In genomic region chr1:112637257-112638108, GRCh38 we compare ENCODE assay signal across 11 cellular contexts. TPM values are rescaled to one million over a fixed set of nuclear protein-coding genes. Genes with fewer than 3 reads are reported as not detected.
DNase-seq lines count a peak whose midpoint lies in the region; ATAC-seq, FAIRE-seq and TF ChIP-seq lines count a peak whose summit lies in the region.
"Had no signal": no experiment of that assay in that cellular context is flagged by ENCODE, and none has a peak within 500 bp of the region (broad histone marks: within the 10 kb centered on the region; RNA-seq: fewer than 3 reads in every experiment).

No MANE protein-coding gene starts in this region.

- peaks cover 44% of the 10 kb centered on the region for H3K4me1 ChIP-seq in CD4-positive, CD25-positive, alpha-beta regulatory T cell (ENCODE audit: control insufficient read depth, insufficient read depth, low read length, poor library complexity, severe bottlenecking)

- H3K4me3 Mint-ChIP-seq in CD4-positive, CD25-positive, alpha-beta regulatory T cell = peak overlapping the region in 3 of 4 donors; percentile 52 to 57 (median 56)
- H3K4me3 Mint-ChIP-seq in naive B cell = peak overlapping the region in 2 of 8 donors; percentile 8 to 10
- H3K4me3 Mint-ChIP-seq: stimulated activated naive CD8-positive, alpha-beta T cell treated with anti-CD3 and anti-CD28 coated beads, Interleukin-15, Interleukin-2, amounts not matched to agents 100 ng/mL and 50 ng/mL, for 24 hours had no signal

- peak overlapping the region; percentile 29 to 85 (median 82) for H3K27ac Mint-ChIP-seq in CD4-positive, CD25-positive, alpha-beta regulatory T cell
- H3K27ac Mint-ChIP-seq in naive B cell = peak overlapping the region; percentile 26 to 95 (median 74)

- no peaks in the 10 kb centered on the region for H3K27me3 Mint-ChIP-seq in CD4-positive, CD25-positive, alpha-beta regulatory T cell
- H3K27me3 Mint-ChIP-seq in naive B cell = no peaks in the 10 kb centered on the region
- H3K27me3 Mint-ChIP-seq: stimulated activated naive CD8-positive, alpha-beta T cell treated with anti-CD3 and anti-CD28 coated beads, Interleukin-15, Interleukin-2, amounts not matched to agents 100 ng/mL and 50 ng/mL, for 24 hours had no signal

- CTCF ChIA-PET in RWPE1 (lab: Yijun Ruan, JAX) = no interaction called here

- H3K36me3 ChIP-seq in CD4-positive, CD25-positive, alpha-beta regulatory T cell (ENCODE audit: control insufficient read depth, insufficient read depth, low read length) = peaks cover 4% of the 10 kb centered on the region

- H3K9me3 ChIP-seq in CD4-positive, CD25-positive, alpha-beta regulatory T cell (ENCODE audit: control insufficient read depth in 2 of 2, low read length in 2 of 2) = no peaks in the 10 kb centered on the region

- no peaks in the 10 kb centered on the region for H3K9me3 Mint-ChIP-seq in CD4-positive, CD25-positive, alpha-beta regulatory T cell
- no peaks in the 10 kb centered on the region for H3K9me3 Mint-ChIP-seq in naive B cell
- H3K9me3 Mint-ChIP-seq: stimulated activated naive CD8-positive, alpha-beta T cell treated with anti-CD3 and anti-CD28 coated beads, Interleukin-15, Interleukin-2, amounts not matched to agents 100 ng/mL and 50 ng/mL, for 24 hours had no signal

- H3K36me3 Mint-ChIP-seq in CD4-positive, CD25-positive, alpha-beta regulatory T cell = peaks cover 21% of the 10 kb centered on the region
- H3K36me3 Mint-ChIP-seq in naive B cell = peaks cover 9 to 14% of the 10 kb centered on the region in 2 donors

- ATAC-seq in CD4-positive, CD25-positive, alpha-beta regulatory T cell (ENCODE audit: low read depth in 2 of 2) = no peak
- ATAC-seq in naive B cell (ENCODE audit: low read depth in 2 of 2) (no peak), HG03175 (IDR thresholded peaks at IDR 0.05; ENCODE audit: unreplicated experiment) (no peak)

- peak overlapping the region; percentile 77 for H3K27ac ChIP-seq in CD4-positive, CD25-positive, alpha-beta regulatory T cell (ENCODE audit: insufficient read depth, low read length, poor library complexity, severe bottlenecking)
- H3K27ac ChIP-seq in RWPE1 = peak overlapping the region; percentile 62

- POLR2A ChIA-PET in RWPE1 (lab: Yijun Ruan, JAX; ENCODE audit: low non-redundant PET) = interaction anchor here (0.8 to 1.1 kb wide), 2 partner anchors 18 to 136 kb away, joined by 3 read pairs; partner anchors contain the start of gene ST7L

- TF ChIP-seq CTCF in RWPE1 (conservative IDR thresholded peaks at IDR 0.05; ENCODE audit: low read depth) = no peak

- peak overlapping the region; percentile 58 for H3K4me3 ChIP-seq in CD4-positive, CD25-positive, alpha-beta regulatory T cell (ENCODE audit: low read depth, low read length)

- no peaks in the 10 kb centered on the region for H3K27me3 ChIP-seq in CD4-positive, CD25-positive, alpha-beta regulatory T cell (ENCODE audit: control insufficient read depth, insufficient read depth, low read length)

- DNase-seq in CD4-positive, CD25-positive, alpha-beta regulatory T cell = no peak
- DNase-seq in RWPE1 (ENCODE audit: low spot score) (no peak), naive B cell (no peak), NCI-H774 (lab: John Stamatoyannopoulos, UW) (no peak), D341Med (ENCODE audit: low spot score) (no peak), cortex of kidney (lab: John Stamatoyannopoulos, UW) (no peak)
- DNase-seq: NK-92 treated with Interleukin-12 subunit alpha and Interleukin-12 subunit beta, amount 100 ng/mL, for 24 hours had no signal

- H3K4me1 Mint-ChIP-seq in CD4-positive, CD25-positive, alpha-beta regulatory T cell = peaks cover 43 to 74% (median 58%) of the 10 kb centered on the region in 4 donors
- H3K4me1 Mint-ChIP-seq in naive B cell = peaks cover 39 to 58% (median 43%) of the 10 kb centered on the region in 3 donors

- peak; percentile 78 for FAIRE-seq in endometrium (lab: Jason Lieb, UNC)
- FAIRE-seq: G401.6 had no signal

RNA-seq across cellular contexts. Expression of gene CAPZA1, which starts 17.9 kb away (rescaled TPM):
- 244 TPM for total RNA-seq in CD4-positive, CD25-positive, alpha-beta regulatory T cell
- 100 to 1,000 TPM; 248 to 281 (median 260) TPM for polyA plus RNA-seq in CD4-positive, CD25-positive, alpha-beta regulatory T cell
- 100 to 1,000 TPM; 202 to 291 (median 254) TPM for polyA plus RNA-seq in naive B cell (ENCODE audit: low read depth in 6 of 6)

RNA-seq across cellular contexts. Expression of gene ST7L, which starts 18.5 kb away (rescaled TPM):
- 36.8 TPM for total RNA-seq in CD4-positive, CD25-positive, alpha-beta regulatory T cell
- polyA plus RNA-seq in CD4-positive, CD25-positive, alpha-beta regulatory T cell = 10 to 100 TPM in 3 of 4 donors, 1 to 10 TPM in 1; 7.7 to 15.4 (median 14.0) TPM
- 10 to 100 TPM; 10.7 to 22.0 (median 13.5) TPM for polyA plus RNA-seq in naive B cell (ENCODE audit: low read depth in 6 of 6)

RNA-seq across cellular contexts. Expression of gene MOV10, which starts 37.0 kb away (rescaled TPM):
- 94.2 TPM for total RNA-seq in CD4-positive, CD25-positive, alpha-beta regulatory T cell
- 10 to 100 TPM; 26.1 to 29.8 (median 28.3) TPM for polyA plus RNA-seq in CD4-positive, CD25-positive, alpha-beta regulatory T cell
- polyA plus RNA-seq in naive B cell (ENCODE audit: low read depth in 6 of 6) = 10 to 100 TPM in 3 of 6 donors, 1 to 10 TPM in 3; 3.4 to 10.5 (median 9.8) TPM
